ENCODE assay signal across 1 cellular context in genomic region chr17:36657763-36658490, GRCh38.
TF ChIP-seq lines count a peak whose summit lies in the region.

No MANE protein-coding gene starts in this region.

TF ChIP-seq in H1, 55 proteins besides CTCF, POLR2A, EP300 and RAD21 (continued from another document):
- TF ChIP-seq, protein P1, sequence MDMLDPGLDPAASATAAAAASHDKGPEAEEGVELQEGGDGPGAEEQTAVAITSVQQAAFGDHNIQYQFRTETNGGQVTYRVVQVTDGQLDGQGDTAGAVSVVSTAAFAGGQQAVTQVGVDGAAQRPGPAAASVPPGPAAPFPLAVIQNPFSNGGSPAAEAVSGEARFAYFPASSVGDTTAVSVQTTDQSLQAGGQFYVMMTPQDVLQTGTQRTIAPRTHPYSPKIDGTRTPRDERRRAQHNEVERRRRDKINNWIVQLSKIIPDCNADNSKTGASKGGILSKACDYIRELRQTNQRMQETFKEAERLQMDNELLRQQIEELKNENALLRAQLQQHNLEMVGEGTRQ (IDR thresholded peaks at IDR 0.05; ENCODE audit: low read length) = no peak
- TF ChIP-seq SAP30 (IDR thresholded peaks at IDR 0.05; ENCODE audit: insufficient read depth, insufficient replicate concordance, low read length) (no peak), CEBPB (IDR thresholded peaks at IDR 0.05; ENCODE audit: low read depth, low read length) (no peak), HDAC6 (IDR thresholded peaks at IDR 0.05; ENCODE audit: low read depth, low read length) (no peak), CTBP2 (IDR thresholded peaks at IDR 0.05; ENCODE audit: borderline replicate concordance, insufficient read depth, insufficient read length, low read length) (no peak), TAF1 (IDR thresholded peaks at IDR 0.05; ENCODE audit: low read depth, low read length) (no peak), CREB1 (IDR thresholded peaks at IDR 0.05) (0 out of 2 replicates have a peak, but pooled peaks have one; percentile 14), CBX8 (IDR thresholded peaks at IDR 0.05; ENCODE audit: borderline replicate concordance, low read depth, low read length) (no peak), RFX5 (IDR thresholded peaks at IDR 0.05; ENCODE audit: borderline replicate concordance, low read depth, low read length) (no peak), JUND (IDR thresholded peaks at IDR 0.05; ENCODE audit: low read length) (0 out of 2 replicates have a peak, but pooled peaks have one; percentile 3), NRF1 (IDR thresholded peaks at IDR 0.05; ENCODE audit: low read depth, low read length) (no peak), YY1 (IDR thresholded peaks at IDR 0.05; ENCODE audit: low read depth, low read length) (no peak), KDM4A (IDR thresholded peaks at IDR 0.05; ENCODE audit: low read depth, low read length, severe bottlenecking) (peak; percentile 77), RNF2 (IDR thresholded peaks at IDR 0.05; ENCODE audit: borderline replicate concordance, low read depth, low read length, missing control alignments, poor library complexity, severe bottlenecking) (no peak), BACH1 (IDR thresholded peaks at IDR 0.05; ENCODE audit: low read length) (no peak), KDM5A (IDR thresholded peaks at IDR 0.05; ENCODE audit: low read length) (0 out of 2 replicates have a peak, but pooled peaks have one; percentile 38), SIX5 (IDR thresholded peaks at IDR 0.05; ENCODE audit: low read depth, low read length) (no peak), SP4 (IDR thresholded peaks at IDR 0.05; ENCODE audit: low read length) (no peak), TBP (IDR thresholded peaks at IDR 0.05; ENCODE audit: low read depth, low read length) (no peak; the same call in 1 of the 2 replicates), SIRT6 (IDR thresholded peaks at IDR 0.05; ENCODE audit: low read length) (no peak), HDAC2 (IDR thresholded peaks at IDR 0.05; ENCODE audit: borderline replicate concordance in 1 of 2, low read depth in 2 of 2, low read length in 2 of 2) (peak in 1 of 2 experiments; percentile 65; a peak in 1 of 4 replicates), TAF7 (optimal IDR thresholded peaks at IDR 0.05; ENCODE audit: borderline replicate concordance, low read depth, low read length) (no peak), BRCA1 (IDR thresholded peaks at IDR 0.05; ENCODE audit: low read depth, low read length) (no peak), EZH2 (IDR thresholded peaks at IDR 0.05; ENCODE audit: low read depth, low read length, severe bottlenecking) (no peak), GTF2F1 (IDR thresholded peaks at IDR 0.05; ENCODE audit: borderline replicate concordance, low read depth, low read length) (no peak), RXRA (IDR thresholded peaks at IDR 0.05; ENCODE audit: insufficient read depth, low read depth, low read length) (no peak), TEAD4 (IDR thresholded peaks at IDR 0.05; ENCODE audit: low read depth, low read length) (no peak), SIN3A (conservative IDR thresholded peaks at IDR 0.05 in 1 of 2, IDR thresholded peaks at IDR 0.05 in 1 of 2; ENCODE audit: low read depth in 1 of 2, low read length in 2 of 2) (no peak), POU5F1 (IDR thresholded peaks at IDR 0.05; ENCODE audit: low read depth, low read length) (no peak), POLR2AphosphoS5 (IDR thresholded peaks at IDR 0.05; ENCODE audit: low read depth, low read length) (no peak), NANOG (IDR thresholded peaks at IDR 0.05; ENCODE audit: insufficient read depth, low read depth, low read length, poor library complexity, severe bottlenecking) (no peak), SP1 (IDR thresholded peaks at IDR 0.05; ENCODE audit: low read depth, low read length) (no peak)
- TF ChIP-seq, protein P2, sequence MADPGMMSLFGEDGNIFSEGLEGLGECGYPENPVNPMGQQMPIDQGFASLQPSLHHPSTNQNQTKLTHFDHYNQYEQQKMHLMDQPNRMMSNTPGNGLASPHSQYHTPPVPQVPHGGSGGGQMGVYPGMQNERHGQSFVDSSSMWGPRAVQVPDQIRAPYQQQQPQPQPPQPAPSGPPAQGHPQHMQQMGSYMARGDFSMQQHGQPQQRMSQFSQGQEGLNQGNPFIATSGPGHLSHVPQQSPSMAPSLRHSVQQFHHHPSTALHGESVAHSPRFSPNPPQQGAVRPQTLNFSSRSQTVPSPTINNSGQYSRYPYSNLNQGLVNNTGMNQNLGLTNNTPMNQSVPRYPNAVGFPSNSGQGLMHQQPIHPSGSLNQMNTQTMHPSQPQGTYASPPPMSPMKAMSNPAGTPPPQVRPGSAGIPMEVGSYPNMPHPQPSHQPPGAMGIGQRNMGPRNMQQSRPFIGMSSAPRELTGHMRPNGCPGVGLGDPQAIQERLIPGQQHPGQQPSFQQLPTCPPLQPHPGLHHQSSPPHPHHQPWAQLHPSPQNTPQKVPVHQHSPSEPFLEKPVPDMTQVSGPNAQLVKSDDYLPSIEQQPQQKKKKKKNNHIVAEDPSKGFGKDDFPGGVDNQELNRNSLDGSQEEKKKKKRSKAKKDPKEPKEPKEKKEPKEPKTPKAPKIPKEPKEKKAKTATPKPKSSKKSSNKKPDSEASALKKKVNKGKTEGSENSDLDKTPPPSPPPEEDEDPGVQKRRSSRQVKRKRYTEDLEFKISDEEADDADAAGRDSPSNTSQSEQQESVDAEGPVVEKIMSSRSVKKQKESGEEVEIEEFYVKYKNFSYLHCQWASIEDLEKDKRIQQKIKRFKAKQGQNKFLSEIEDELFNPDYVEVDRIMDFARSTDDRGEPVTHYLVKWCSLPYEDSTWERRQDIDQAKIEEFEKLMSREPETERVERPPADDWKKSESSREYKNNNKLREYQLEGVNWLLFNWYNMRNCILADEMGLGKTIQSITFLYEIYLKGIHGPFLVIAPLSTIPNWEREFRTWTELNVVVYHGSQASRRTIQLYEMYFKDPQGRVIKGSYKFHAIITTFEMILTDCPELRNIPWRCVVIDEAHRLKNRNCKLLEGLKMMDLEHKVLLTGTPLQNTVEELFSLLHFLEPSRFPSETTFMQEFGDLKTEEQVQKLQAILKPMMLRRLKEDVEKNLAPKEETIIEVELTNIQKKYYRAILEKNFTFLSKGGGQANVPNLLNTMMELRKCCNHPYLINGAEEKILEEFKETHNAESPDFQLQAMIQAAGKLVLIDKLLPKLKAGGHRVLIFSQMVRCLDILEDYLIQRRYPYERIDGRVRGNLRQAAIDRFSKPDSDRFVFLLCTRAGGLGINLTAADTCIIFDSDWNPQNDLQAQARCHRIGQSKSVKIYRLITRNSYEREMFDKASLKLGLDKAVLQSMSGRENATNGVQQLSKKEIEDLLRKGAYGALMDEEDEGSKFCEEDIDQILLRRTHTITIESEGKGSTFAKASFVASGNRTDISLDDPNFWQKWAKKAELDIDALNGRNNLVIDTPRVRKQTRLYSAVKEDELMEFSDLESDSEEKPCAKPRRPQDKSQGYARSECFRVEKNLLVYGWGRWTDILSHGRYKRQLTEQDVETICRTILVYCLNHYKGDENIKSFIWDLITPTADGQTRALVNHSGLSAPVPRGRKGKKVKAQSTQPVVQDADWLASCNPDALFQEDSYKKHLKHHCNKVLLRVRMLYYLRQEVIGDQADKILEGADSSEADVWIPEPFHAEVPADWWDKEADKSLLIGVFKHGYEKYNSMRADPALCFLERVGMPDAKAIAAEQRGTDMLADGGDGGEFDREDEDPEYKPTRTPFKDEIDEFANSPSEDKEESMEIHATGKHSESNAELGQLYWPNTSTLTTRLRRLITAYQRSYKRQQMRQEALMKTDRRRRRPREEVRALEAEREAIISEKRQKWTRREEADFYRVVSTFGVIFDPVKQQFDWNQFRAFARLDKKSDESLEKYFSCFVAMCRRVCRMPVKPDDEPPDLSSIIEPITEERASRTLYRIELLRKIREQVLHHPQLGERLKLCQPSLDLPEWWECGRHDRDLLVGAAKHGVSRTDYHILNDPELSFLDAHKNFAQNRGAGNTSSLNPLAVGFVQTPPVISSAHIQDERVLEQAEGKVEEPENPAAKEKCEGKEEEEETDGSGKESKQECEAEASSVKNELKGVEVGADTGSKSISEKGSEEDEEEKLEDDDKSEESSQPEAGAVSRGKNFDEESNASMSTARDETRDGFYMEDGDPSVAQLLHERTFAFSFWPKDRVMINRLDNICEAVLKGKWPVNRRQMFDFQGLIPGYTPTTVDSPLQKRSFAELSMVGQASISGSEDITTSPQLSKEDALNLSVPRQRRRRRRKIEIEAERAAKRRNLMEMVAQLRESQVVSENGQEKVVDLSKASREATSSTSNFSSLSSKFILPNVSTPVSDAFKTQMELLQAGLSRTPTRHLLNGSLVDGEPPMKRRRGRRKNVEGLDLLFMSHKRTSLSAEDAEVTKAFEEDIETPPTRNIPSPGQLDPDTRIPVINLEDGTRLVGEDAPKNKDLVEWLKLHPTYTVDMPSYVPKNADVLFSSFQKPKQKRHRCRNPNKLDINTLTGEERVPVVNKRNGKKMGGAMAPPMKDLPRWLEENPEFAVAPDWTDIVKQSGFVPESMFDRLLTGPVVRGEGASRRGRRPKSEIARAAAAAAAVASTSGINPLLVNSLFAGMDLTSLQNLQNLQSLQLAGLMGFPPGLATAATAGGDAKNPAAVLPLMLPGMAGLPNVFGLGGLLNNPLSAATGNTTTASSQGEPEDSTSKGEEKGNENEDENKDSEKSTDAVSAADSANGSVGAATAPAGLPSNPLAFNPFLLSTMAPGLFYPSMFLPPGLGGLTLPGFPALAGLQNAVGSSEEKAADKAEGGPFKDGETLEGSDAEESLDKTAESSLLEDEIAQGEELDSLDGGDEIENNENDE (IDR thresholded peaks at IDR 0.05; ENCODE audit: insufficient replicate concordance, low read length) = no peak
- TF ChIP-seq, protein P3, sequence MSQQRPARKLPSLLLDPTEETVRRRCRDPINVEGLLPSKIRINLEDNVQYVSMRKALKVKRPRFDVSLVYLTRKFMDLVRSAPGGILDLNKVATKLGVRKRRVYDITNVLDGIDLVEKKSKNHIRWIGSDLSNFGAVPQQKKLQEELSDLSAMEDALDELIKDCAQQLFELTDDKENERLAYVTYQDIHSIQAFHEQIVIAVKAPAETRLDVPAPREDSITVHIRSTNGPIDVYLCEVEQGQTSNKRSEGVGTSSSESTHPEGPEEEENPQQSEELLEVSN (IDR thresholded peaks at IDR 0.05) = peak; percentile 15; the same call in 1 of the 2 replicates
